In the genomic region with DNA sequence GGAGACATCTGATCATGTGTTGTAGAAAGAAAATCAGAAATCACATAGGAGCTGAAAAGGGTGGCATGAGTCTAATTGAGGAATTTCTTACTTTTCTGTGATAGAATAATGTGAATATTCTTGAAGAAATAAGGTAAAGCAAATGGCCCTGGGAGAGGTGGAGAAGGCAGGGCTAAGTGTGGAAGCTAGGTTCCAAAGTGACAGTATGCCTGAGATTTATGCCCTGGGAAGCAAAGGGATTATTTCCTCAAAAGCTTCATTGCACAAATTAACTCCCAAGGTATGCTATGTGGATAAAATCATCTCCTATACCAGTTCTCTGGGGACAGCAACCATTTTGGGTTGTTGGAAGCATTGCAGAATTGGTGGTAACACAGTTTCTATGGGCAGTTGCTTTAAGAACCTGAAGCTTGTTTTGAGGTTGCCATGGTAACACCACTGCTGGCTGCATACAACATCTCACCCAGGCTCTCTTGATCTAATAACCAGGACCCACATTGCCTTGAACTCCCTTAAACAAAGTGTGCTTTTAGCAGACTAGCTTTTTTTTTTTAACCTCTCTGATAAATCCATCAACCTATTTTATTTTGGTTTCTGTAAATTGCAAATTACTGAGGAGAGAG, we compare ENCODE assay signal across 11 cellular contexts. TPM values are rescaled to one million over a fixed set of nuclear protein-coding genes. Genes with fewer than 3 reads are reported as not detected.
DNase-seq lines count a peak whose midpoint lies in the region; TF ChIP-seq lines count a peak whose summit lies in the region.
"Had no signal": no experiment of that assay in that cellular context is flagged by ENCODE, and none has a peak within 500 bp of the region (broad histone marks: within the 10 kb centered on the region; RNA-seq: fewer than 3 reads in every experiment).

No MANE protein-coding gene starts in this region.

- no peaks in the 10 kb centered on the region for H3K27me3 Mint-ChIP-seq in endothelial cell (ENCODE audit: unreplicated experiment)

- TF ChIP-seq CTCF in endothelial cell (IDR thresholded peaks at IDR 0.05; ENCODE audit: unreplicated experiment) (no peak), neural cell (IDR thresholded peaks at IDR 0.05; ENCODE audit: poor library complexity, severe bottlenecking) (no peak), smooth muscle cell (IDR thresholded peaks at IDR 0.05; ENCODE audit: borderline replicate concordance, insufficient read depth, poor library complexity, severe bottlenecking) (no peak)

- H4K20me1 ChIP-seq in neural cell (ENCODE audit: insufficient read depth): no peaks in the 10 kb centered on the region
- no peaks in the 10 kb centered on the region for H4K20me1 ChIP-seq in smooth muscle cell (ENCODE audit: low read depth)

- H3K36me3 Mint-ChIP-seq in endothelial cell (ENCODE audit: low read depth, unreplicated experiment): no peaks in the 10 kb centered on the region

- H3K9me3 ChIP-seq in neural cell (ENCODE audit: low read length) (no peaks in the 10 kb centered on the region), smooth muscle cell (replicated peaks; ENCODE audit: low read depth) (no peaks in the 10 kb centered on the region)

- H3K79me2 ChIP-seq in neural cell (replicated peaks; ENCODE audit: insufficient read depth, low read length): no peaks in the 10 kb centered on the region
- H3K79me2 ChIP-seq in smooth muscle cell (ENCODE audit: low read depth): no peaks in the 10 kb centered on the region

- peak; percentile 17 for DNase-seq in H7
- DNase-seq in NCI-H748 treated with DMSO at 0.1 percent for 48 hours (lab: John Stamatoyannopoulos, UW): peak; percentile 1
- DNase-seq in endothelial cell (ENCODE audit: low spot score): no peak
- DNase-seq in activated gamma-delta T cell (lab: John Stamatoyannopoulos, UW): no peak
- no peak for DNase-seq in smooth muscle cell (lab: John Stamatoyannopoulos, UW; ENCODE audit: unreplicated experiment)
- DNase-seq in NCI-H1694 treated with DMSO at 0.1 percent for 48 hours (lab: John Stamatoyannopoulos, UW): no peak
- DNase-seq: activated CD4-positive, alpha-beta T cell treated with anti-CD3 and anti-CD28 coated beads for 1 hour; dorsolateral prefrontal cortex; NCI-H1930; occipital lobe had no signal

- H3K4me2 ChIP-seq in neural cell (ENCODE audit: low read length) (no peak overlapping the region), smooth muscle cell (no peak overlapping the region)

- peak; percentile 34 for TF ChIP-seq EP300 in neural cell (conservative IDR thresholded peaks at IDR 0.05; ENCODE audit: poor library complexity, severe bottlenecking)

- H3K9me2 ChIP-seq in neural cell (ENCODE audit: insufficient read depth, low read length): no peaks in the 10 kb centered on the region

- no peak overlapping the region for H3K27ac ChIP-seq in neural cell (ENCODE audit: low read length)
- H3K27ac ChIP-seq in smooth muscle cell (ENCODE audit: low read depth): no peak overlapping the region
- H3K27ac ChIP-seq: dorsolateral prefrontal cortex had no signal

- H3K27me3 ChIP-seq in H7 (ENCODE audit: control insufficient read depth, insufficient read depth, low read length) (no peaks in the 10 kb centered on the region), neural cell (ENCODE audit: insufficient read depth, low read depth, low read length) (no peaks in the 10 kb centered on the region), smooth muscle cell (ENCODE audit: low read depth) (no peaks in the 10 kb centered on the region)

- H2AFZ ChIP-seq in neural cell (ENCODE audit: low read depth, low read length) (no peak overlapping the region), smooth muscle cell (ENCODE audit: low read depth) (no peak overlapping the region)

- no peaks in the 10 kb centered on the region for H3K4me1 Mint-ChIP-seq in endothelial cell (ENCODE audit: unreplicated experiment)

- no peaks in the 10 kb centered on the region for H3K9me3 Mint-ChIP-seq in endothelial cell (ENCODE audit: unreplicated experiment)

- H3K9ac ChIP-seq in neural cell (ENCODE audit: low read length) (no peak overlapping the region), smooth muscle cell (ENCODE audit: low read depth) (no peak overlapping the region)

- no peak overlapping the region for H3K4me3 ChIP-seq in H7 (ENCODE audit: insufficient read depth, low read depth, low read length)
- H3K4me3 ChIP-seq in neural cell (ENCODE audit: low read length): no peak overlapping the region
- no peak overlapping the region for H3K4me3 ChIP-seq in smooth muscle cell
- H3K4me3 ChIP-seq: dorsolateral prefrontal cortex had no signal

- no peak for TF ChIP-seq RAD21 in neural cell (conservative IDR thresholded peaks at IDR 0.05)

- H3K36me3 ChIP-seq in H7 (replicated peaks; ENCODE audit: control insufficient read depth, insufficient read depth, low read length): no peaks in the 10 kb centered on the region
- no peaks in the 10 kb centered on the region for H3K36me3 ChIP-seq in neural cell (ENCODE audit: insufficient read depth, low read length)
- no peaks in the 10 kb centered on the region for H3K36me3 ChIP-seq in smooth muscle cell (ENCODE audit: low read depth)

- no peaks in the 10 kb centered on the region for H3K4me1 ChIP-seq in smooth muscle cell (ENCODE audit: low read depth)

- no peak overlapping the region for H3K4me3 Mint-ChIP-seq in endothelial cell (ENCODE audit: unreplicated experiment)

- peak overlapping the region; percentile 52 for H3K27ac Mint-ChIP-seq in endothelial cell (ENCODE audit: unreplicated experiment)

- H3F3A ChIP-seq in neural cell (ENCODE audit: insufficient read depth, low read length, poor library complexity, severe bottlenecking): no peaks in the 10 kb centered on the region
- no peaks in the 10 kb centered on the region for H3F3A ChIP-seq in smooth muscle cell (ENCODE audit: low read depth)

TF ChIP-seq in neural cell, 6 proteins besides CTCF, POLR2A, EP300 and RAD21:
- TF ChIP-seq POLR2AphosphoS5 (IDR thresholded peaks at IDR 0.05): no peak
- no peak for TF ChIP-seq TAF1 (IDR thresholded peaks at IDR 0.05; ENCODE audit: low read depth)
- TF ChIP-seq SMC3 (conservative IDR thresholded peaks at IDR 0.05; ENCODE audit: poor library complexity): no peak
- TF ChIP-seq, protein P1, sequence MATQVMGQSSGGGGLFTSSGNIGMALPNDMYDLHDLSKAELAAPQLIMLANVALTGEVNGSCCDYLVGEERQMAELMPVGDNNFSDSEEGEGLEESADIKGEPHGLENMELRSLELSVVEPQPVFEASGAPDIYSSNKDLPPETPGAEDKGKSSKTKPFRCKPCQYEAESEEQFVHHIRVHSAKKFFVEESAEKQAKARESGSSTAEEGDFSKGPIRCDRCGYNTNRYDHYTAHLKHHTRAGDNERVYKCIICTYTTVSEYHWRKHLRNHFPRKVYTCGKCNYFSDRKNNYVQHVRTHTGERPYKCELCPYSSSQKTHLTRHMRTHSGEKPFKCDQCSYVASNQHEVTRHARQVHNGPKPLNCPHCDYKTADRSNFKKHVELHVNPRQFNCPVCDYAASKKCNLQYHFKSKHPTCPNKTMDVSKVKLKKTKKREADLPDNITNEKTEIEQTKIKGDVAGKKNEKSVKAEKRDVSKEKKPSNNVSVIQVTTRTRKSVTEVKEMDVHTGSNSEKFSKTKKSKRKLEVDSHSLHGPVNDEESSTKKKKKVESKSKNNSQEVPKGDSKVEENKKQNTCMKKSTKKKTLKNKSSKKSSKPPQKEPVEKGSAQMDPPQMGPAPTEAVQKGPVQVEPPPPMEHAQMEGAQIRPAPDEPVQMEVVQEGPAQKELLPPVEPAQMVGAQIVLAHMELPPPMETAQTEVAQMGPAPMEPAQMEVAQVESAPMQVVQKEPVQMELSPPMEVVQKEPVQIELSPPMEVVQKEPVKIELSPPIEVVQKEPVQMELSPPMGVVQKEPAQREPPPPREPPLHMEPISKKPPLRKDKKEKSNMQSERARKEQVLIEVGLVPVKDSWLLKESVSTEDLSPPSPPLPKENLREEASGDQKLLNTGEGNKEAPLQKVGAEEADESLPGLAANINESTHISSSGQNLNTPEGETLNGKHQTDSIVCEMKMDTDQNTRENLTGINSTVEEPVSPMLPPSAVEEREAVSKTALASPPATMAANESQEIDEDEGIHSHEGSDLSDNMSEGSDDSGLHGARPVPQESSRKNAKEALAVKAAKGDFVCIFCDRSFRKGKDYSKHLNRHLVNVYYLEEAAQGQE (IDR thresholded peaks at IDR 0.05; ENCODE audit: borderline replicate concordance): no peak
- no peak for TF ChIP-seq MXI1 (conservative IDR thresholded peaks at IDR 0.05; ENCODE audit: poor library complexity, severe bottlenecking)
- TF ChIP-seq EZH2 (IDR thresholded peaks at IDR 0.05; ENCODE audit: borderline replicate concordance, insufficient read depth, low read length, poor library complexity, severe bottlenecking): no peak

RNA-seq across cellular contexts. Expression of a gene that starts 21.0 kb away (rescaled TPM):
- total RNA-seq in H7 (2014; rRNA removed; shearing (Covaris generic)): 20.1 and 23.3 TPM in 2 replicates
- total RNA-seq in endothelial cell (ENCODE audit: unreplicated experiment) (1.6 TPM), smooth muscle cell (1.2 and 2.0 TPM in 2 replicates)
- polyA plus RNA-seq in neural cell (1.3 and 1.8 TPM in 2 replicates), smooth muscle cell (1.6 and 2.9 TPM in 2 replicates)
- 1.7 TPM in 2 replicates for polyA minus RNA-seq in neural cell

Comparison
In these comparisons a context has a peak if more than half of its experiments do, and no peak if none do; other contexts are left out.
1. DNase-seq: peak in H7 (single experiment) and NCI-H748 treated with DMSO at 0.1 percent for 48 hours (single experiment); none in endothelial cell (single experiment), activated gamma-delta T cell (single experiment), smooth muscle cell (single experiment) and NCI-H1694 treated with DMSO at 0.1 percent for 48 hours (single experiment).